ENCODE assay signal across 10 cellular contexts in the genomic region with DNA sequence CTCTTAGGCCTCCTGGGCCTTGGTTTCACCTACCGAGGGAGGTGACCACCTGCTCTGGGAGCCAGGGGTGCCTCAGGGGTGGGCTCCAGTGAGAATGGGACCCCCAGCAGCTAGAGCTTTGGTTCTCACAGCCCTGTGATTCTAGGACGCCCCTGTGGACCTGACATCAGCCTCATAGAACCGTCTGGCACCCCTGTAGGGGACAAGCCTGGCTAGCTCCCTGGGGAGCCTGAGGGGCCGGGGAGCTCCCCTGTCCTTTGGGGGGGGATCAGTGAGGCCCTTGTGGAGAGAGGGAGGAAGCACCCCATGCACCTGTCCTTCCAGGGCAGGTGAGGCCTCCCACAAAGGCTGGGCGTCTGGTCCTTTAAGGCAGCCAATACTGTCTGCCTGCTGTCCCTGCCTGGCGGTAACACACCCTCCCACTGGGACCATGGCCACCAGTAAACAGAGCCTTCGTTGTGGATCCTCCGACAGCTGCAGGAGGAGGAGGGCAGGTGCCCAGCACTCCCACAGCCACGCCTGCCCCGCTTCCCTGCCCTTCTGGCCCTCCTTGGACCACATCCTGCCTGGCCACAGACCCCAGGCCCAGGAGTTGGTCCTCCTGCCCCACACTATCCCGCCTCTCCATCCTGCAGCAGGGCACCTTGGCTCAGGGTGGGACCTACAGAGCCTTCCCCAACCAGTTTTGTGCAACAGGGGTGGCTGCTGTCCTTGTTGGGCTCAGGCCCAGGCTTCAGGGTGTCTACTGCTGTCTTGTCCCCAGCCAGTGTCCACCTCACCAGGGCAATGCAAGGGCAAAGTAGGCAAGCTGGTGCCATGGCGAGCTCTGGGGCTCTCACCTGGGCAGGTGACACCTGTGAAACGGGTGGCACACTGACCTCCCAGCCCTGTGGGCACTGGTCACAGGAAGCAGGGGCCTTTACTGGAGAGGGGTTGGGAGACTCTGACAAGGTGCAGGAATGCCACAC. TPM values are rescaled to one million over a fixed set of nuclear protein-coding genes. Genes with fewer than 3 reads are reported as not detected.
DNase-seq lines count a peak whose midpoint lies in the region; ATAC-seq, FAIRE-seq and TF ChIP-seq lines count a peak whose summit lies in the region.
"Had no signal": no experiment of that assay in that cellular context is flagged by ENCODE, and none has a peak within 500 bp of the region (broad histone marks: within the 10 kb centered on the region; RNA-seq: fewer than 3 reads in every experiment).

No MANE protein-coding gene starts in this region.

- H3K27me3 ChIP-seq in H1 (replicated peaks in 1 of 4; ENCODE audit: control insufficient read depth in 3 of 4, extremely low read depth in 1 of 4, insufficient read depth in 3 of 4, low read length in 3 of 4) (no peaks in the 10 kb centered on the region), rectal smooth muscle tissue (ENCODE audit: control insufficient read depth, insufficient read depth, low read length) (peaks cover 16% of the 10 kb centered on the region)

- no peak overlapping the region for H3K56ac ChIP-seq in H1 (replicated peaks; ENCODE audit: insufficient read length, low read depth, low read length)

- TF ChIP-seq RAD21 in H1 (IDR thresholded peaks at IDR 0.05 in 1 of 2, conservative IDR thresholded peaks at IDR 0.05 in 1 of 2; ENCODE audit: low read depth in 2 of 2, low read length in 2 of 2), result no peak

- H3K4me1 ChIP-seq in H1 (replicated peaks in 1 of 4; ENCODE audit: control insufficient read depth in 3 of 4, insufficient read depth in 4 of 4, low read length in 3 of 4) (peaks cover 0 to 14% (median 11%) of the 10 kb centered on the region in 4 experiments; a peak in 6 of 7 replicates), rectal smooth muscle tissue (ENCODE audit: control insufficient read depth, insufficient read depth, low read length) (peaks cover 20% of the 10 kb centered on the region)

- no peak overlapping the region; the same call in 1 of the 2 replicates for H2BK15ac ChIP-seq in H1 (ENCODE audit: low read length)

- no peak for TF ChIP-seq POLR2A in H1 (IDR thresholded peaks at IDR 0.05; ENCODE audit: control extremely low read depth in 1 of 2, low read depth in 2 of 2, low read length in 2 of 2)

- H3K14ac ChIP-seq in H1 (ENCODE audit: insufficient read length), result no peak overlapping the region

- no peak overlapping the region for H2AK5ac ChIP-seq in H1 (ENCODE audit: low read depth, low read length)

- H3K23ac ChIP-seq in H1 (ENCODE audit: insufficient read length), result no peak overlapping the region

- no peak overlapping the region for H4K8ac ChIP-seq in H1 (ENCODE audit: extremely low read depth, insufficient read depth, low read length)

- no peak overlapping the region for H4K5ac ChIP-seq in H1 (ENCODE audit: insufficient read length, low read depth, low read length)

- no peaks in the 10 kb centered on the region for H3K9me3 ChIP-seq in H1 (ENCODE audit: insufficient read depth in 2 of 2, low read depth in 1 of 2, low read length in 1 of 2)

- H3K4me3 ChIP-seq in H1 (ENCODE audit: extremely low read depth in 1 of 4, insufficient read depth in 2 of 4, low read depth in 3 of 4, low read length in 4 of 4) (no peak overlapping the region), rectal smooth muscle tissue (ENCODE audit: low read length) (peak overlapping the region; percentile 21)
- H3K4me3 ChIP-seq: skin epidermis had no signal

- no peak overlapping the region for H3K9ac ChIP-seq in H1 (replicated peaks in 1 of 4; ENCODE audit: extremely low read depth in 1 of 4, low read depth in 3 of 4, low read length in 3 of 4)
- no peak overlapping the region for H3K9ac ChIP-seq in rectal smooth muscle tissue (ENCODE audit: low read length)

- no peak for FAIRE-seq in H1 (lab: Jason Lieb, UNC)

- H2AFZ ChIP-seq in H1 (ENCODE audit: low read length), result no peak overlapping the region

- H2BK5ac ChIP-seq in H1 (ENCODE audit: low read depth, low read length), result no peak overlapping the region

- POLR2A ChIA-PET in H1 (lab: Charles Lee; ENCODE audit: partially characterized antibody), result interaction anchor here (1.2 to 69.9 kb wide), 4 partner anchors 3 to 50 kb away, joined by 3 to 1462 read pairs (median 733); a partner anchor contains a TSS

- H2BK120ac ChIP-seq in H1 (replicated peaks; ENCODE audit: low read depth, low read length), result no peak overlapping the region

- H3K18ac ChIP-seq in H1 (ENCODE audit: extremely low read depth, low read length), result no peak overlapping the region

- H3K36me3 ChIP-seq in H1 (ENCODE audit: control insufficient read depth in 2 of 4, insufficient read depth in 4 of 4, low read length in 3 of 4), result peaks cover 4 to 13% (median 9%) of the 10 kb centered on the region in 4 experiments; a peak in 7 of 8 replicates
- peaks cover 7% of the 10 kb centered on the region for H3K36me3 ChIP-seq in rectal smooth muscle tissue (ENCODE audit: control insufficient read depth, insufficient read depth, low read length)

- DNase-seq in NCI-H1436 (lab: John Stamatoyannopoulos, UW) (peak; percentile 50), NCI-H1436 treated with DMSO at 0.1 percent for 48 hours (lab: John Stamatoyannopoulos, UW) (no peak), NCI-H510A treated with DMSO at 0.1 percent for 48 hours (lab: John Stamatoyannopoulos, UW) (peak; percentile 56), H1 (ENCODE audit: low read depth in 1 of 2, low spot score in 2 of 2) (no peak), KBM-7 (no peak), NCI-H446 treated with DMSO at 0.1 percent for 48 hours (lab: John Stamatoyannopoulos, UW) (no peak)

- peak overlapping the region; percentile 30 for H4K91ac ChIP-seq in H1 (replicated peaks; ENCODE audit: insufficient read length, low read length)

- CTCF ChIA-PET in H1 (lab: Charles Lee; ENCODE audit: partially characterized antibody), result interaction anchor here (0.8 to 20.2 kb wide), 26 partner anchors 8 to 209 kb away, joined by 3 to 204 read pairs (median 6); a partner anchor contains a TSS

- no peak for ATAC-seq in HG03159 (IDR thresholded peaks at IDR 0.05; ENCODE audit: unreplicated experiment)

- TF ChIP-seq CTCF in H1 (IDR thresholded peaks at IDR 0.05; ENCODE audit: control extremely low read depth in 1 of 3, insufficient read depth in 1 of 3, low read depth in 1 of 3, low read length in 3 of 3), result no peak

- peaks cover 5% of the 10 kb centered on the region; the same call in 1 of the 2 replicates for H3K79me1 ChIP-seq in H1 (ENCODE audit: low read depth, low read length)

- in situ Hi-C loops in KBM-7 (cut with MboI; ENCODE audit: low pct_unique_long_range_greater_than_20kb, low sequenced_read_pairs), result no loop called here

- H2BK20ac ChIP-seq in H1 (ENCODE audit: low read length), result no peak overlapping the region

- no peak overlapping the region for H2BK12ac ChIP-seq in H1 (ENCODE audit: low read depth, low read length)

- 84% methylated on average over 13 of the region's 13 CpGs; no CpG with 5 or more reads in 1 of the 2 experiments for WGBS in H1 (ENCODE audit: extremely low coverage in 1 of 2, insufficient coverage in 1 of 2, insufficient read length in 1 of 2, insufficient replicate concordance in 2 of 2, low coverage in 1 of 2, low lambda C conversion rate in 2 of 2, missing lambda C conversion rate in 1 of 2), 2 experiments

- H3K4me2 ChIP-seq in H1 (ENCODE audit: insufficient read depth in 1 of 2, low read depth in 2 of 2, low read length in 2 of 2), result no peak overlapping the region

- peaks cover 0 to 20% of the 10 kb centered on the region in 2 experiments; a peak in 2 of 4 replicates for H3K79me2 ChIP-seq in H1 (ENCODE audit: control insufficient read depth in 1 of 2, insufficient read depth in 2 of 2, low read length in 2 of 2)

- peaks cover 15 to 18% of the 10 kb centered on the region in 2 experiments for H4K20me1 ChIP-seq in H1 (replicated peaks in 1 of 2; ENCODE audit: control insufficient read depth in 1 of 2, insufficient read depth in 2 of 2, low read length in 2 of 2)

- no peak overlapping the region for H3K4ac ChIP-seq in H1 (replicated peaks; ENCODE audit: insufficient read length, low read depth, low read length)

- no peak overlapping the region for H3K27ac ChIP-seq in H1 (ENCODE audit: low read depth, low read length)
- no peak overlapping the region for H3K27ac ChIP-seq in rectal smooth muscle tissue (ENCODE audit: low read depth, low read length)

- TF ChIP-seq EP300 in H1 (IDR thresholded peaks at IDR 0.05; ENCODE audit: borderline replicate concordance in 1 of 2, low read depth in 2 of 2, low read length in 2 of 2), result no peak

- H3K23me2 ChIP-seq in H1 (ENCODE audit: low read depth, low read length), result peaks cover 5% of the 10 kb centered on the region; the same call in 1 of the 2 replicates

RNA-seq across cellular contexts. Expression of a gene that starts 3.0 kb away (rescaled TPM):
- total RNA-seq in H1 (2021; fragmentation: NEBNext Ultra II Directional; extraction: Animal tissue kit (Norgen Biotek cat#: 25700)), result 307 and 311 TPM in 2 replicates
- polyA plus RNA-seq in H1 (2011; rRNA removed), result 280 and 342 TPM in 2 replicates
- polyA plus RNA-seq in H1 (2011; cell fraction: cytosol; rRNA removed), result 348 TPM
- polyA plus RNA-seq in H1 (2011; cell fraction: nucleus; rRNA removed), result 340 TPM
- 226 to 351 TPM (median 341 TPM) in 4 replicates for polyA plus RNA-seq in H1 (2012, experiment 1 of 2)
- polyA plus RNA-seq in H1 (2012, experiment 2 of 2), result 349 TPM
- polyA plus RNA-seq in H1 (2013, experiment 1 of 2), result 214 TPM
- polyA plus RNA-seq in H1 (2013, experiment 2 of 2), result 205 TPM
- 150 and 158 TPM in 2 replicates for polyA minus RNA-seq in H1 (2011; rRNA and poly(A)+ RNA removed)
- 145 TPM for polyA minus RNA-seq in H1 (2011; cell fraction: cytosol; rRNA and poly(A)+ RNA removed)
- polyA minus RNA-seq in H1 (2011; cell fraction: nucleus; rRNA and poly(A)+ RNA removed), result 92.9 TPM

RNA-seq across cellular contexts. Expression of a gene that starts 7.3 kb away (rescaled TPM):
- not detected in 2 replicates for total RNA-seq in H1 (2021; fragmentation: NEBNext Ultra II Directional; extraction: Animal tissue kit (Norgen Biotek cat#: 25700))
- polyA plus RNA-seq in H1 (2011; rRNA removed), result 0.06 and 0.08 TPM in 2 replicates
- 0.09 TPM for polyA plus RNA-seq in H1 (2011; cell fraction: cytosol; rRNA removed)
- 0.33 TPM for polyA plus RNA-seq in H1 (2011; cell fraction: nucleus; rRNA removed)
- polyA plus RNA-seq in H1 (2012, experiment 1 of 2), result 0.13 to 0.22 TPM (median 0.19 TPM) in 3 of 4 replicates, not detected in the other
- not detected for polyA plus RNA-seq in H1 (2012, experiment 2 of 2)
- polyA plus RNA-seq in H1 (2013, experiment 1 of 2), result 0.04 TPM
- 0.07 TPM for polyA plus RNA-seq in H1 (2013, experiment 2 of 2)
- polyA minus RNA-seq in H1 (2011; rRNA and poly(A)+ RNA removed), result not detected in 2 replicates
- polyA minus RNA-seq in H1 (2011; cell fraction: cytosol; rRNA and poly(A)+ RNA removed), result not detected
- polyA minus RNA-seq in H1 (2011; cell fraction: nucleus; rRNA and poly(A)+ RNA removed), result not detected
- total RNA-seq: subcutaneous adipose tissue had no signal

RNA-seq across cellular contexts. Expression of a gene that starts 10.7 kb away (rescaled TPM):
- total RNA-seq in H1 (2021; fragmentation: NEBNext Ultra II Directional; extraction: Animal tissue kit (Norgen Biotek cat#: 25700)), result 0.17 TPM in 1 of 2 replicates, not detected in the other
- 0.24 and 0.25 TPM in 2 replicates for polyA plus RNA-seq in H1 (2011; rRNA removed)
- 0.10 TPM for polyA plus RNA-seq in H1 (2011; cell fraction: cytosol; rRNA removed)
- polyA plus RNA-seq in H1 (2011; cell fraction: nucleus; rRNA removed), result 0.58 TPM
- 0.19 to 0.48 TPM (median 0.29 TPM) in 4 replicates for polyA plus RNA-seq in H1 (2012, experiment 1 of 2)
- polyA plus RNA-seq in H1 (2012, experiment 2 of 2), result 0.21 TPM
- polyA plus RNA-seq in H1 (2013, experiment 1 of 2), result 0.22 TPM
- 0.15 TPM for polyA plus RNA-seq in H1 (2013, experiment 2 of 2)
- 0.09 and 0.12 TPM in 2 replicates for polyA minus RNA-seq in H1 (2011; rRNA and poly(A)+ RNA removed)
- not detected for polyA minus RNA-seq in H1 (2011; cell fraction: cytosol; rRNA and poly(A)+ RNA removed)
- polyA minus RNA-seq in H1 (2011; cell fraction: nucleus; rRNA and poly(A)+ RNA removed), result 1.00 TPM
- total RNA-seq: subcutaneous adipose tissue had no signal

RNA-seq across cellular contexts. Expression of a gene that starts 13.0 kb away (rescaled TPM):
- total RNA-seq in H1 (2021; fragmentation: NEBNext Ultra II Directional; extraction: Animal tissue kit (Norgen Biotek cat#: 25700)), result not detected in 2 replicates
- polyA plus RNA-seq in H1 (2011; rRNA removed), result 0.14 TPM in 1 of 2 replicates, not detected in the other
- not detected for polyA plus RNA-seq in H1 (2011; cell fraction: cytosol; rRNA removed)
- polyA plus RNA-seq in H1 (2011; cell fraction: nucleus; rRNA removed), result 0.43 TPM
- polyA plus RNA-seq in H1 (2012, experiment 1 of 2), result 0.42 to 0.67 TPM (median 0.61 TPM) in 3 of 4 replicates, not detected in the other
- polyA plus RNA-seq in H1 (2012, experiment 2 of 2), result 0.30 TPM
- polyA plus RNA-seq in H1 (2013, experiment 1 of 2), result 0.06 TPM
- polyA plus RNA-seq in H1 (2013, experiment 2 of 2), result not detected
- polyA minus RNA-seq in H1 (2011; rRNA and poly(A)+ RNA removed), result not detected in 2 replicates
- not detected for polyA minus RNA-seq in H1 (2011; cell fraction: cytosol; rRNA and poly(A)+ RNA removed)
- polyA minus RNA-seq in H1 (2011; cell fraction: nucleus; rRNA and poly(A)+ RNA removed), result not detected
- total RNA-seq: subcutaneous adipose tissue had no signal

RNA-seq across cellular contexts. Expression of a gene that starts 13.1 kb away (rescaled TPM):
- total RNA-seq in H1 (2021; fragmentation: NEBNext Ultra II Directional; extraction: Animal tissue kit (Norgen Biotek cat#: 25700)), result 1.0 and 1.6 TPM in 2 replicates
- 6.5 and 7.6 TPM in 2 replicates for polyA plus RNA-seq in H1 (2011; rRNA removed)
- polyA plus RNA-seq in H1 (2011; cell fraction: cytosol; rRNA removed), result 5.1 TPM
- polyA plus RNA-seq in H1 (2011; cell fraction: nucleus; rRNA removed), result 6.3 TPM
- 1.6 to 3.3 TPM (median 2.5 TPM) in 4 replicates for polyA plus RNA-seq in H1 (2012, experiment 1 of 2)
- polyA plus RNA-seq in H1 (2012, experiment 2 of 2), result 1.6 TPM
- 1.9 TPM for polyA plus RNA-seq in H1 (2013, experiment 1 of 2)
- 1.6 TPM for polyA plus RNA-seq in H1 (2013, experiment 2 of 2)
- polyA minus RNA-seq in H1 (2011; rRNA and poly(A)+ RNA removed), result 0.66 and 1.0 TPM in 2 replicates
- 3.2 TPM for polyA minus RNA-seq in H1 (2011; cell fraction: cytosol; rRNA and poly(A)+ RNA removed)
- 3.0 TPM for polyA minus RNA-seq in H1 (2011; cell fraction: nucleus; rRNA and poly(A)+ RNA removed)

Comparison
In these comparisons a context has a peak if more than half of its experiments do, and no peak if none do; other contexts are left out.
1. DNase-seq: peak in NCI-H1436 (single experiment) and NCI-H510A treated with DMSO at 0.1 percent for 48 hours (single experiment); none in NCI-H1436 treated with DMSO at 0.1 percent for 48 hours (single experiment), H1 (0 of 2), KBM-7 (single experiment) and NCI-H446 treated with DMSO at 0.1 percent for 48 hours (single experiment).